In genomic region chr3:113878403-113878802, GRCh38 we compare ENCODE assay signal across 31 cellular contexts. TPM values are rescaled to one million over a fixed set of nuclear protein-coding genes. Genes with fewer than 3 reads are reported as not detected.
DNase-seq lines count a peak whose midpoint lies in the region; ATAC-seq, FAIRE-seq and TF ChIP-seq lines count a peak whose summit lies in the region.
"Had no signal": no experiment of that assay in that cellular context is flagged by ENCODE, and none has a peak within 500 bp of the region (broad histone marks: within the 10 kb centered on the region; RNA-seq: fewer than 3 reads in every experiment).

No MANE protein-coding gene starts in this region.

- POLR2A ChIA-PET in HEK293 (lab: Yijun Ruan, JAX), result no interaction called here
- POLR2A ChIA-PET in K562 (lab: Yijun Ruan, JAX), result no interaction called here

- H3K27ac ChIP-seq in HEK293 (ENCODE audit: extremely low read depth, low read depth, low read length) (no peak overlapping the region), K562 (ENCODE audit: extremely low read depth, low read depth, low read length) (no peak overlapping the region)
- H3K27ac ChIP-seq: 22Rv1; A549; BLaER1; BLaER1 treated with 17β-estradiol and CSF1 and Interleukin-3, amounts not matched to agents 10 nM and 100 nM; C4-2B had no signal

- no peaks in the 10 kb centered on the region for H3K36me3 ChIP-seq in HEK293 (ENCODE audit: control insufficient read depth in 2 of 2, insufficient read depth in 1 of 2, low read length in 2 of 2)
- H3K36me3 ChIP-seq in K562 (ENCODE audit: control insufficient read depth, insufficient read depth, low read length), result no peaks in the 10 kb centered on the region
- H3K36me3 ChIP-seq: BE2C; BLaER1; BLaER1 treated with 17β-estradiol and CSF1 and Interleukin-3, amounts not matched to agents 10 nM and 100 nM had no signal

- ATAC-seq in K562, result no peak
- ATAC-seq: A549; CD8-positive, alpha-beta T cell had no signal

- no peak for TF ChIP-seq POLR2A in K562 (conservative IDR thresholded peaks at IDR 0.05)

- no peak for DNase-seq in K562 (ENCODE audit: extremely low read depth in 1 of 4, low spot score in 3 of 4)
- no peak for DNase-seq in activated effector memory CD4-positive, alpha-beta T cell treated with Interleukin-2 at 50 U/mL for 16 hours
- no peak for DNase-seq in HUDEP-2 (lab: John Stamatoyannopoulos, UW; ENCODE audit: unreplicated experiment in 76 of 76)
- DNase-seq: 8988T; ACHN; AML-193; BE2C; C1 segment of cervical spinal cord; Caco-2; Calu3; CD4-positive, alpha-beta memory T cell; CD4-positive, alpha-beta T cell; CD4-positive, CD25-positive, alpha-beta regulatory T cell; CD8-positive, alpha-beta memory T cell; CD8-positive, alpha-beta T cell; COR-L47; DMS 273 treated with DMSO at 0.1 percent for 48 hours; DMS153; DMS53; DMS79; DMS79 treated with DMSO at 0.1 percent for 48 hours; DND-41; EL had no signal

- TF ChIP-seq RAD21 in K562 (CRISPR knock-in tag; conservative IDR thresholded peaks at IDR 0.05 in 1 of 2, IDR thresholded peaks at IDR 0.05 in 1 of 2), result no peak

- no peaks in the 10 kb centered on the region for H4K20me1 ChIP-seq in K562 (replicated peaks; ENCODE audit: control insufficient read depth, insufficient read depth, low read length)
- H4K20me1 ChIP-seq: BLaER1; BLaER1 treated with 17β-estradiol and CSF1 and Interleukin-3, amounts not matched to agents 10 nM and 100 nM had no signal

- H3K4me3 ChIP-seq in HEK293 (ENCODE audit: low read depth, low read length) (no peak overlapping the region), K562 (no peak overlapping the region)
- H3K4me3 ChIP-seq: A549; BLaER1; BLaER1 treated with 17β-estradiol and CSF1 and Interleukin-3, amounts not matched to agents 10 nM and 100 nM had no signal

- H3K4me2 ChIP-seq in K562 (ENCODE audit: insufficient read depth, low read length), result no peak overlapping the region
- H3K4me2 ChIP-seq: A549; BLaER1; BLaER1 treated with 17β-estradiol and CSF1 and Interleukin-3, amounts not matched to agents 10 nM and 100 nM had no signal

- H2AFZ ChIP-seq in K562 (ENCODE audit: low read depth, low read length), result no peak overlapping the region

- no peak for TF ChIP-seq EP300 in K562 (IDR thresholded peaks at IDR 0.05; ENCODE audit: low read length)

- H3K27me3 ChIP-seq in K562 (ENCODE audit: control insufficient read depth in 2 of 2, insufficient read depth in 2 of 2, low read length in 2 of 2), result no peaks in the 10 kb centered on the region
- H3K27me3 ChIP-seq: BLaER1; BLaER1 treated with 17β-estradiol and CSF1 and Interleukin-3, amounts not matched to agents 10 nM and 100 nM had no signal

- no peaks in the 10 kb centered on the region for H3K9me1 ChIP-seq in K562 (ENCODE audit: control insufficient read depth, insufficient read depth, low read length)

- in situ Hi-C loops in K562 (cut with MboI), result no loop called here

- intact Hi-C loops in K562 (cut with micrococcal nuclease), result loop anchor here (1.0 kb wide), 1 partner anchor 9 kb away; no protein-coding TSS in a partner anchor

- FAIRE-seq in K562 (lab: Jason Lieb, UNC), result no peak
- FAIRE-seq: A204.1, A549, D721Med had no signal

- BruUV-seq in K562 (replicated peaks; lab: Mats Ljungman, UMichigan), result no TSS peak

- H3K4me1 ChIP-seq in HEK293 (ENCODE audit: control insufficient read depth, insufficient read depth, low read length) (no peaks in the 10 kb centered on the region), K562 (replicated peaks in 1 of 2; ENCODE audit: control insufficient read depth in 2 of 2, insufficient read depth in 2 of 2, low read length in 2 of 2) (no peaks in the 10 kb centered on the region)
- H3K4me1 ChIP-seq: BE2C; BLaER1; BLaER1 treated with 17β-estradiol and CSF1 and Interleukin-3, amounts not matched to agents 10 nM and 100 nM had no signal

- no peaks in the 10 kb centered on the region for H3K79me2 ChIP-seq in K562 (ENCODE audit: control insufficient read depth, insufficient read depth, low read length)

- H3K9ac ChIP-seq in K562 (ENCODE audit: insufficient read depth in 1 of 2, low read depth in 2 of 2, low read length in 2 of 2), result no peak overlapping the region
- H3K9ac ChIP-seq: BLaER1; BLaER1 treated with 17β-estradiol and CSF1 and Interleukin-3, amounts not matched to agents 10 nM and 100 nM had no signal

- TF ChIP-seq CTCF in HEK293 (tag by site-specific recombination; IDR thresholded peaks at IDR 0.05) (no peak), K562 (IDR thresholded peaks at IDR 0.05 in 2 of 3, conservative IDR thresholded peaks at IDR 0.05 in 1 of 3; ENCODE audit: insufficient read depth in 2 of 3, low read depth in 1 of 3, low read length in 3 of 3) (no peak)

- H3K9me3 ChIP-seq in HEK293 (ENCODE audit: control insufficient read depth, insufficient read depth, low read depth, low read length) (no peaks in the 10 kb centered on the region), K562 (replicated peaks; ENCODE audit: control insufficient read depth, insufficient read depth, low read depth, low read length) (no peaks in the 10 kb centered on the region)
- H3K9me3 ChIP-seq: A549; BE2C; BLaER1; BLaER1 treated with 17β-estradiol and CSF1 and Interleukin-3, amounts not matched to agents 10 nM and 100 nM; Caco-2 had no signal

- 6% methylated on average over 3 of the region's 3 CpGs for WGBS in K562 (ENCODE audit: insufficient coverage, low coverage, missing lambda C conversion rate)

- CTCF ChIA-PET in HEK293 (lab: Yijun Ruan, JAX) (no interaction called here), K562 (lab: Yijun Ruan, JAX; ENCODE audit: low intra/inter-chr PET ratio) (no interaction called here)

TF ChIP-seq in HEK293, 187 proteins besides CTCF, POLR2A, EP300 and RAD21:
- TF ChIP-seq SP2 (tag by site-specific recombination; IDR thresholded peaks at IDR 0.05), result no peak
- peak; percentile 59 for TF ChIP-seq ZNF133 (tag by site-specific recombination; IDR thresholded peaks at IDR 0.05)

TF ChIP-seq in K562, 482 proteins besides CTCF, POLR2A, EP300 and RAD21:
- TF ChIP-seq SRSF7 (optimal IDR thresholded peaks at IDR 0.05; ENCODE audit: low read depth, low read length), result no peak
- TF ChIP-seq TFE3 (CRISPR knock-in tag; IDR thresholded peaks at IDR 0.05), result peak; percentile 63
- no peak for TF ChIP-seq WHSC1 (IDR thresholded peaks at IDR 0.05; ENCODE audit: low read length)
- TF ChIP-seq POLR2H (tag; IDR thresholded peaks at IDR 0.05; ENCODE audit: low read depth), result no peak

RNA-seq across cellular contexts. Expression of gene GRAMD1C, which starts 39.8 kb away (rescaled TPM):
- not detected in 2 replicates for total RNA-seq in K562 (2011; cell fraction: chromatin; rRNA removed; ENCODE audit: low replicate concordance)
- total RNA-seq in K562 (2011; cell fraction: nucleolus; rRNA removed), result not detected in 2 replicates
- total RNA-seq in K562 (2011; cell fraction: nucleoplasm; rRNA removed), result not detected in 2 replicates
- total RNA-seq in K562 (2014; rRNA removed), result not detected in 2 replicates
- total RNA-seq in K562 (2014; rRNA removed; fragmentation: Illumina TruSeq; extraction: Trizol), result not detected in 2 replicates
- total RNA-seq in K562 (2015; rRNA removed; fragmentation: Illumina TruSeq; extraction: Trizol), result not detected in 2 replicates
- not detected in 2 replicates for total RNA-seq in K562 (2021)
- polyA plus RNA-seq in K562 (2011; rRNA removed), result not detected in 2 replicates
- not detected in 2 replicates for polyA plus RNA-seq in K562 (2011; cell fraction: cytosol; rRNA removed)
- not detected in 2 replicates for polyA plus RNA-seq in K562 (2011; cell fraction: nucleus; rRNA removed)
- polyA plus RNA-seq in K562 (2012), result not detected in 2 replicates
- polyA plus RNA-seq in K562 (2014; fragmentation: Illumina TruSeq; extraction: Trizol), result not detected in 2 replicates
- polyA plus RNA-seq in K562 (2014; fragmentation: Nextera tagmentation; extraction: Ambion mirVana), result not detected
- 0.07 TPM in 1 of 2 replicates, not detected in the other for polyA plus RNA-seq in K562 (2014; rRNA removed)
- not detected in 2 replicates for polyA minus RNA-seq in K562 (2011; rRNA and poly(A)+ RNA removed)
- polyA minus RNA-seq in K562 (2011; cell fraction: cytosol; rRNA and poly(A)+ RNA removed), result not detected in 2 replicates
- not detected in 2 replicates for polyA minus RNA-seq in K562 (2011; cell fraction: nucleus; rRNA and poly(A)+ RNA removed)

Comparison
In these comparisons a context has a peak if more than half of its experiments do, and no peak if none do; other contexts are left out.
1. Of the 44 proteins assayed by ChIP-seq in both K562 and HEK293: peak only in K562: none; only in HEK293: ZNF133; in both: none; in neither: 43.